In the genomic region with DNA sequence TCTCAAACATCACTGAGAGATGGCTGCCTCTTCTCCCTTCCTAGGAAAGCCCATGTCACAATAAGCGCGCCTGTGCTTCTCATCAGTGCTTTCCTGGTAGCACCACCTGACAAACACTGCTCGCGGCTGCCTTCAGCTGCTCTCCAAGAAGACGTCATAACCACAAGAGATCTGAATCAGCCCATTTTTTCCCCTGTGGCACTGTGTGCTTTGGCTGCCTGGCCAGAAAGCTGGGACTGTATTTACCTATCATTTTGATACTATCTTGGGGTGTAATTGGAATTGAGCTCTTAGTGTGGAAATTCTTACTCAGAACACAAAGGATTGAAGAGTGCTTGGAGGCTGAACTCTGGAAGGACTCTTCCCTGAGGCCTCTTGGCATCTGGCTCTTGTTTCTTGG, we compare ENCODE assay signal across 12 cellular contexts. TPM values are rescaled to one million over a fixed set of nuclear protein-coding genes. Genes with fewer than 3 reads are reported as not detected.
DNase-seq lines count a peak whose midpoint lies in the region; ATAC-seq and TF ChIP-seq lines count a peak whose summit lies in the region.
"Had no signal": no experiment of that assay in that cellular context is flagged by ENCODE, and none has a peak within 500 bp of the region (broad histone marks: within the 10 kb centered on the region; RNA-seq: fewer than 3 reads in every experiment).

No MANE protein-coding gene starts in this region.

- 0 out of 2 replicates have a peak overlapping the region, but pooled peaks have one; percentile 14 for H3K4me2 ChIP-seq in BLaER1

- DNase-seq in iris pigment epithelial cell (ENCODE audit: low read depth) (peak; percentile 16), NCI-H1048 (lab: John Stamatoyannopoulos, UW) (no peak), uterus (no peak), SKM-1 (lab: John Stamatoyannopoulos, UW; ENCODE audit: unreplicated experiment) (no peak)
- DNase-seq: activated gamma-delta T cell treated with Interleukin-2 at 50 U/mL for 16 hours, HCEC 1CT, mesenchymal stem cell had no signal

- H3K9me3 ChIP-seq in BLaER1, result no peaks in the 10 kb centered on the region
- H3K9me3 ChIP-seq in uterus, result no peaks in the 10 kb centered on the region

- H3K4me1 ChIP-seq in BLaER1, result peaks cover 7% of the 10 kb centered on the region
- H3K4me1 ChIP-seq in uterus, result no peaks in the 10 kb centered on the region

- no peaks in the 10 kb centered on the region for H3K36me3 ChIP-seq in BLaER1
- no peaks in the 10 kb centered on the region for H3K36me3 ChIP-seq in uterus

- ATAC-seq in HG02610 (IDR thresholded peaks at IDR 0.05; ENCODE audit: unreplicated experiment) (peak; percentile 44), SK-N-SH treated with all-trans-retinoic acid at 6 μM for 48 hours (0 out of 3 replicates have a peak, but pooled peaks have one; percentile 24), GM18520 (IDR thresholded peaks at IDR 0.05; ENCODE audit: unreplicated experiment) (no peak)

- H3K27ac ChIP-seq in BLaER1 (no peak overlapping the region), uterus (no peak overlapping the region)

- TF ChIP-seq CTCF in uterus (IDR thresholded peaks at IDR 0.05), result no peak

- H3K9ac ChIP-seq in BLaER1, result no peak overlapping the region

- intact Hi-C loops in uterus (cut with DNase I; ENCODE audit: low total_unique reads), result no loop called here

- H3K27me3 ChIP-seq in BLaER1, result no peaks in the 10 kb centered on the region
- no peaks in the 10 kb centered on the region for H3K27me3 ChIP-seq in uterus

- H4K20me1 ChIP-seq in BLaER1, result no peaks in the 10 kb centered on the region

- H3K4me3 ChIP-seq in BLaER1, result no peak overlapping the region
- no peak overlapping the region for H3K4me3 ChIP-seq in uterus

- TF ChIP-seq POLR2A in uterus (IDR thresholded peaks at IDR 0.05), result no peak

TF ChIP-seq in SK-N-SH treated with all-trans-retinoic acid at 6 μM for 48 hours, 23 proteins besides CTCF, POLR2A, EP300 and RAD21:
- TF ChIP-seq, protein P1, sequence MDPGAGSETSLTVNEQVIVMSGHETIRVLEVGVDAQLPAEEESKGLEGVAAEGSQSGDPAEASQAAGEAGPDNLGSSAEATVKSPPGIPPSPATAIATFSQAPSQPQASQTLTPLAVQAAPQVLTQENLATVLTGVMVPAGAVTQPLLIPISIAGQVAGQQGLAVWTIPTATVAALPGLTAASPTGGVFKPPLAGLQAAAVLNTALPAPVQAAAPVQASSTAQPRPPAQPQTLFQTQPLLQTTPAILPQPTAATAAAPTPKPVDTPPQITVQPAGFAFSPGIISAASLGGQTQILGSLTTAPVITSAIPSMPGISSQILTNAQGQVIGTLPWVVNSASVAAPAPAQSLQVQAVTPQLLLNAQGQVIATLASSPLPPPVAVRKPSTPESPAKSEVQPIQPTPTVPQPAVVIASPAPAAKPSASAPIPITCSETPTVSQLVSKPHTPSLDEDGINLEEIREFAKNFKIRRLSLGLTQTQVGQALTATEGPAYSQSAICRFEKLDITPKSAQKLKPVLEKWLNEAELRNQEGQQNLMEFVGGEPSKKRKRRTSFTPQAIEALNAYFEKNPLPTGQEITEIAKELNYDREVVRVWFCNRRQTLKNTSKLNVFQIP (CRISPR knock-in tag; IDR thresholded peaks at IDR 0.05; ENCODE audit: borderline replicate concordance, low read depth), result no peak
- TF ChIP-seq, protein P2, sequence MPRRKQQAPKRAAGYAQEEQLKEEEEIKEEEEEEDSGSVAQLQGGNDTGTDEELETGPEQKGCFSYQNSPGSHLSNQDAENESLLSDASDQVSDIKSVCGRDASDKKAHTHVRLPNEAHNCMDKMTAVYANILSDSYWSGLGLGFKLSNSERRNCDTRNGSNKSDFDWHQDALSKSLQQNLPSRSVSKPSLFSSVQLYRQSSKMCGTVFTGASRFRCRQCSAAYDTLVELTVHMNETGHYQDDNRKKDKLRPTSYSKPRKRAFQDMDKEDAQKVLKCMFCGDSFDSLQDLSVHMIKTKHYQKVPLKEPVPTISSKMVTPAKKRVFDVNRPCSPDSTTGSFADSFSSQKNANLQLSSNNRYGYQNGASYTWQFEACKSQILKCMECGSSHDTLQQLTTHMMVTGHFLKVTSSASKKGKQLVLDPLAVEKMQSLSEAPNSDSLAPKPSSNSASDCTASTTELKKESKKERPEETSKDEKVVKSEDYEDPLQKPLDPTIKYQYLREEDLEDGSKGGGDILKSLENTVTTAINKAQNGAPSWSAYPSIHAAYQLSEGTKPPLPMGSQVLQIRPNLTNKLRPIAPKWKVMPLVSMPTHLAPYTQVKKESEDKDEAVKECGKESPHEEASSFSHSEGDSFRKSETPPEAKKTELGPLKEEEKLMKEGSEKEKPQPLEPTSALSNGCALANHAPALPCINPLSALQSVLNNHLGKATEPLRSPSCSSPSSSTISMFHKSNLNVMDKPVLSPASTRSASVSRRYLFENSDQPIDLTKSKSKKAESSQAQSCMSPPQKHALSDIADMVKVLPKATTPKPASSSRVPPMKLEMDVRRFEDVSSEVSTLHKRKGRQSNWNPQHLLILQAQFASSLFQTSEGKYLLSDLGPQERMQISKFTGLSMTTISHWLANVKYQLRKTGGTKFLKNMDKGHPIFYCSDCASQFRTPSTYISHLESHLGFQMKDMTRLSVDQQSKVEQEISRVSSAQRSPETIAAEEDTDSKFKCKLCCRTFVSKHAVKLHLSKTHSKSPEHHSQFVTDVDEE (CRISPR knock-in tag; IDR thresholded peaks at IDR 0.05), result 0 out of 2 replicates have a peak, but pooled peaks have one; percentile 23
- peak; percentile 23; the same call in 1 of the 2 replicates for TF ChIP-seq TCF4 (CRISPR knock-in tag; IDR thresholded peaks at IDR 0.05; ENCODE audit: borderline replicate concordance)
- no peak for TF ChIP-seq OSR1 (CRISPR knock-in tag; IDR thresholded peaks at IDR 0.05)

RNA-seq across cellular contexts. Expression of gene EHF, which starts 50.3 kb away (rescaled TPM):
- 10 to 100 TPM in 1 of 4 donors, 1 to 10 TPM in 2, under 1 TPM in 1; 0.59 to 98.7 (median 1.6) TPM for total RNA-seq in uterus
- total RNA-seq: glomerular endothelial cell had no signal

RNA-seq across cellular contexts. Expression of gene ELF5, which starts 57.0 kb away (rescaled TPM):
- total RNA-seq in uterus, result not detected
- total RNA-seq: glomerular endothelial cell had no signal
